ENCODE assay signal across 8 cellular contexts in the genomic region with DNA sequence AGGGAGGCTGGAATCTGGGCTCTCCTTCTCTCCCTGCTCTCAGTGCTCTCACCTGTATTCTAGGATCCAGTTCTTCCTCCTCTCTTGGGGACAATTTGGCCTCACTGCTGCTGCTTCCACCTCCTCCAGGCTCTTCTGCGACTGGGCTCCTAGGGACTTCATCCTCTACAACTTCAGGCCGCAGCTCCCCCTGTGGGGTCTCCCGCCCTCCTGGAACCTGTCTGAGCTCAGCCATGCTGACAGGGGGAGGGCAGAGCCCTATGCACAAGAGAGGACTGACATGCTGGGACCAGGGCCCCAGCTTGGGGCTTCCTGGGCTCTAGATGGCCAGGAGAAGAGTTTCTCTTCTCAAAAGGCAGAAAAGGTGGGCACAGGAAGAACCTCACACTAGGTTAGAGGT. TPM values are rescaled to one million over a fixed set of nuclear protein-coding genes. Genes with fewer than 3 reads are reported as not detected.
A peak's percentile ranks its signal among the peaks of the same experiment; 100 is the strongest.
DNase-seq lines count a peak whose midpoint lies in the region; ATAC-seq and TF ChIP-seq lines count a peak whose summit lies in the region.

No MANE protein-coding gene starts in this region.

- peak overlapping the region; percentile 98 for H3K4me3 ChIP-seq in CD8-positive, alpha-beta memory T cell (ENCODE audit: low read length)
- peak overlapping the region; percentile 85 to 87 for H3K4me3 ChIP-seq in Panc1 (ENCODE audit: low read depth in 2 of 2, low read length in 2 of 2)
- peak overlapping the region; percentile 83 for H3K4me3 ChIP-seq in osteoblast (ENCODE audit: insufficient read depth, low read length)

- H3K4me1 Mint-ChIP-seq in CD8-positive, alpha-beta memory T cell: peaks cover 60 to 75% (median 73%) of the 10 kb centered on the region in 3 donors

- no peaks in the 10 kb centered on the region for H3K9me3 ChIP-seq in CD8-positive, alpha-beta memory T cell (ENCODE audit: low read length)
- no peaks in the 10 kb centered on the region for H3K9me3 ChIP-seq in Panc1 (ENCODE audit: control insufficient read depth, insufficient read depth, low read depth, low read length)
- H3K9me3 ChIP-seq in osteoblast (ENCODE audit: low read depth, low read length): no peaks in the 10 kb centered on the region

- H3K4me2 ChIP-seq in osteoblast (ENCODE audit: insufficient read depth, low read length): peak overlapping the region; percentile 96

- peak in 1 of 5 donors; percentile 35 for DNase-seq in CD8-positive, alpha-beta memory T cell
- DNase-seq in Panc1 (ENCODE audit: low read depth, low spot score): no peak
- no peak for DNase-seq in epithelial cell of prostate (ENCODE audit: low read depth, low spot score)
- DNase-seq in osteoblast (ENCODE audit: insufficient read length, low spot score, missing footprints): no peak
- no peak for DNase-seq in stimulated activated CD4-positive, alpha-beta T cell treated with anti-CD3 and anti-CD28 coated beads, Interleukin-4, amount 100 ng/mL, for 24 hours
- no peak for DNase-seq in stimulated activated CD4-positive, alpha-beta T cell treated with anti-CD3 and anti-CD28 coated beads, Interleukin-4, amount 100 ng/mL, for 1 hour

- TF ChIP-seq CTCF in Panc1 (IDR thresholded peaks at IDR 0.05) (no peak), osteoblast (IDR thresholded peaks at IDR 0.05; ENCODE audit: extremely low read depth, low read depth, low read length) (no peak)

- H3K4me3 Mint-ChIP-seq in CD8-positive, alpha-beta memory T cell: peak overlapping the region; percentile 89 to 99 (median 97)

- POLR2A ChIA-PET in CD8-positive, alpha-beta memory T cell (lab: Charles Lee): interaction anchor here (4.5 kb wide), 1 partner anchor 13 kb away, joined by 31 read pairs; the partner anchor contains the start of gene ZNF672
- POLR2A ChIA-PET in Panc1 (lab: Charles Lee): no interaction called here

- H3K36me3 Mint-ChIP-seq in CD8-positive, alpha-beta memory T cell: peaks cover 0 to 59% (median 10%) of the 10 kb centered on the region in 3 donors

- peak overlapping the region; percentile 24 to 100 (median 96) for H3K27ac Mint-ChIP-seq in CD8-positive, alpha-beta memory T cell

- H3K27me3 ChIP-seq in CD8-positive, alpha-beta memory T cell (ENCODE audit: insufficient read depth, low read length, poor library complexity, severe bottlenecking): no peaks in the 10 kb centered on the region
- no peaks in the 10 kb centered on the region for H3K27me3 ChIP-seq in Panc1 (ENCODE audit: control insufficient read depth, insufficient read depth, low read length)
- H3K27me3 ChIP-seq in osteoblast (ENCODE audit: insufficient read depth, low read length): no peaks in the 10 kb centered on the region

- BruUV-seq in Panc1 (replicated peaks; lab: Mats Ljungman, UMichigan): no TSS peak

- H3K4me1 ChIP-seq in CD8-positive, alpha-beta memory T cell (ENCODE audit: insufficient read depth, low read length): peaks cover 61% of the 10 kb centered on the region
- H3K4me1 ChIP-seq in Panc1 (ENCODE audit: control insufficient read depth, insufficient read depth, low read length): peaks cover 15% of the 10 kb centered on the region
- peaks cover 59% of the 10 kb centered on the region for H3K4me1 ChIP-seq in osteoblast (ENCODE audit: insufficient read depth, low read length)

- intact Hi-C loops in Panc1 (cut with micrococcal nuclease; ENCODE audit: unreplicated experiment): no loop called here

- peaks cover 49% of the 10 kb centered on the region for H3K79me2 ChIP-seq in osteoblast (ENCODE audit: insufficient read depth, low read length)

- H3K27ac ChIP-seq in CD8-positive, alpha-beta memory T cell (ENCODE audit: low read depth, low read length): peak overlapping the region; percentile 97
- peak overlapping the region; percentile 99 for H3K27ac ChIP-seq in Panc1 (ENCODE audit: low read length)
- peak overlapping the region; percentile 81 for H3K27ac ChIP-seq in epithelial cell of prostate
- H3K27ac ChIP-seq in osteoblast (ENCODE audit: low read depth, low read length): peak overlapping the region; percentile 98

- in situ Hi-C loops in Panc1 (cut with HindIII; ENCODE audit: low pct_unique_long_range_greater_than_20kb, low sequenced_read_pairs): no loop called here

- H3K27me3 Mint-ChIP-seq in CD8-positive, alpha-beta memory T cell: peaks cover 0 to 3% of the 10 kb centered on the region in 2 donors

- peaks cover 9% of the 10 kb centered on the region for H3K36me3 ChIP-seq in CD8-positive, alpha-beta memory T cell (ENCODE audit: insufficient read depth, low read length)
- no peaks in the 10 kb centered on the region for H3K36me3 ChIP-seq in Panc1 (ENCODE audit: control insufficient read depth, insufficient read depth, low read length)
- H3K36me3 ChIP-seq in osteoblast (ENCODE audit: insufficient read depth, low read length): peaks cover 28% of the 10 kb centered on the region

- peaks cover 17% of the 10 kb centered on the region for H4K20me1 ChIP-seq in osteoblast (ENCODE audit: insufficient read depth, low read length)

- H2AFZ ChIP-seq in osteoblast (ENCODE audit: low read length): no peak overlapping the region

- H3K9me3 Mint-ChIP-seq in CD8-positive, alpha-beta memory T cell: no peaks in the 10 kb centered on the region

- ATAC-seq in Panc1 (no peak), HG02885 (IDR thresholded peaks at IDR 0.05; ENCODE audit: poor library complexity, unreplicated experiment) (no peak), HG02759 (IDR thresholded peaks at IDR 0.05; ENCODE audit: unreplicated experiment) (no peak)

- CTCF ChIA-PET in CD8-positive, alpha-beta memory T cell (lab: Charles Lee): interaction anchor here (1.6 to 5.1 kb wide), 5 partner anchors 13 to 49 kb away, joined by 4 to 49 read pairs (median 6); partner anchors contain the start of genes ZNF672 and ZNF692
- CTCF ChIA-PET in Panc1 (lab: Charles Lee): no interaction called here

RNA-seq across cellular contexts. Expression of gene SH3BP5L, which starts 1.0 kb away (rescaled TPM):
- total RNA-seq in CD8-positive, alpha-beta memory T cell: 10 to 100 TPM; 20.1 to 21.8 TPM
- polyA plus RNA-seq in CD8-positive, alpha-beta memory T cell: 3.8 TPM
- total RNA-seq in Panc1 (2021; ENCODE audit: unreplicated experiment) (23.9 TPM), osteoblast (23.6 and 25.3 TPM in 2 replicates)
- polyA plus RNA-seq in Panc1 (2012; ENCODE audit: insufficient read length): 28.4 TPM

RNA-seq across cellular contexts. Expression of gene ZNF672, which starts 13.3 kb away (rescaled TPM):
- 10 to 100 TPM; 52.1 to 55.2 TPM for total RNA-seq in CD8-positive, alpha-beta memory T cell
- 29.6 TPM for polyA plus RNA-seq in CD8-positive, alpha-beta memory T cell
- total RNA-seq in Panc1 (2021; ENCODE audit: unreplicated experiment) (36.2 TPM), osteoblast (15.2 and 15.3 TPM in 2 replicates)
- polyA plus RNA-seq in Panc1 (2012; ENCODE audit: insufficient read length): 33.1 TPM

RNA-seq across cellular contexts. Expression of gene ZNF692, which starts 34.2 kb away (rescaled TPM):
- total RNA-seq in CD8-positive, alpha-beta memory T cell: 10 to 100 TPM; 56.0 to 58.7 TPM
- 9.6 TPM for polyA plus RNA-seq in CD8-positive, alpha-beta memory T cell
- total RNA-seq in Panc1 (2021; ENCODE audit: unreplicated experiment) (62.3 TPM), osteoblast (9.1 and 12.3 TPM in 2 replicates)
- polyA plus RNA-seq in Panc1 (2012; ENCODE audit: insufficient read length): 64.1 TPM
